Comparison of ENCODE assay signal across 25 cellular contexts in the genomic region with DNA sequence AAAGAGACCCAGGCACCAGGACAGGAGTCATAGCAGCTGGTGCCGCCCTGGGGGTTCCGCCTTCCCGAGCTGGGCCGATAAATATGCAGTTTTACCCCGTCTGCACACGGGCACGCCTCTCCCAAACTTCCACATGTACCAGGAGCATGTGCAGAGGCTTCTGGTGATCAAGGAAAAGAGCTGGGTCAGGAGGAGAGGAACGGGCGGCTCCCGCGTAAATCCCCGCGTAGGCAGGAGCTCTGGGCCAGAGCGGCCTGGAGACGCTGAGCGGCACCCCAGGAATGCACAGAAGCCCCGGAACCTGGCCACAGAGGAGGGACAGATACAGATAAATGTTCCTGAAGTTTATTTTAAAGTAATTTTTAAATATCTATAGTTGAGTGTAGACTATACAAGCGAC.
"Had no signal": no experiment of that assay in that cellular context is flagged by ENCODE, and none has a peak within 500 bp of the region (broad histone marks: within the 10 kb centered on the region; RNA-seq: fewer than 3 reads in every experiment).

No MANE protein-coding gene starts in this region.

- H3K4me1 Mint-ChIP-seq: activated CD4-positive, alpha-beta T cell treated with anti-CD3 and anti-CD28 coated beads, Interleukin-2, amount 10 ng/mL, durations not matched to agents 24 days and 14 days; stimulated activated effector memory CD8-positive, alpha-beta T cell treated with anti-CD3 and anti-CD28 coated beads, Interleukin-12 subunit alpha, Interleukin-12 subunit beta, amount 100 ng/mL, for 72 hours had no signal

- H3K27me3 Mint-ChIP-seq: activated CD4-positive, alpha-beta T cell treated with anti-CD3 and anti-CD28 coated beads, Interleukin-2, amount 10 ng/mL, durations not matched to agents 24 days and 14 days; natural killer cell treated with Interleukin-12 subunit alpha and Interleukin-12 subunit beta and Interleukin-15 and Interleukin-18, amount 100 ng/mL, for 72 hours; stimulated activated naive CD8-positive, alpha-beta T cell treated with anti-CD3 and anti-CD28 coated beads, Interleukin-15, amount 100 ng/mL, for 72 hours; T-helper 17 cell had no signal

- H3K4me3 Mint-ChIP-seq: activated CD4-positive, alpha-beta T cell treated with anti-CD3 and anti-CD28 coated beads, Interleukin-2, amount 10 ng/mL, durations not matched to agents 24 days and 14 days; activated CD8-positive, alpha-beta T cell treated with anti-CD3 and anti-CD28 coated beads, Interleukin-2, amount 10 ng/mL, durations not matched to agents 7 days and 5 days; natural killer cell treated with Interleukin-12 subunit alpha and Interleukin-12 subunit beta and Interleukin-15 and Interleukin-18, amount 100 ng/mL, for 72 hours; stimulated activated effector memory CD8-positive, alpha-beta T cell treated with anti-CD3 and anti-CD28 coated beads, Interleukin-12 subunit alpha, Interleukin-12 subunit beta, amount 100 ng/mL, for 72 hours; stimulated activated naive CD8-positive, alpha-beta T cell treated with anti-CD3 and anti-CD28 coated beads, Interleukin-15, amount 100 ng/mL, for 72 hours; T-helper 17 cell had no signal

- H3K27me3 ChIP-seq: adrenal gland, ascending aorta, brain microvascular endothelial cell, esophagus squamous epithelium, gastroesophageal sphincter, neutrophil, pancreas, suprapubic skin, tibial nerve, uterus had no signal

- H3K36me3 ChIP-seq: pancreas, uterus had no signal

- H3K9me3 Mint-ChIP-seq: activated CD4-positive, alpha-beta T cell treated with anti-CD3 and anti-CD28 coated beads, Interleukin-2, amount 10 ng/mL, durations not matched to agents 24 days and 14 days; activated naive CD4-positive, alpha-beta T cell treated with anti-CD3 and anti-CD28 coated beads, Interleukin-2, amount 50 U/mL, for 72 hours; natural killer cell treated with Interleukin-12 subunit alpha and Interleukin-12 subunit beta and Interleukin-15 and Interleukin-18, amount 100 ng/mL, for 72 hours; stimulated activated effector memory CD8-positive, alpha-beta T cell treated with anti-CD3 and anti-CD28 coated beads, Interleukin-12 subunit alpha, Interleukin-12 subunit beta, amount 100 ng/mL, for 72 hours; stimulated activated naive CD8-positive, alpha-beta T cell treated with anti-CD3 and anti-CD28 coated beads, Interleukin-15, amount 100 ng/mL, for 72 hours had no signal

- H3K4me3 ChIP-seq: adrenal gland, ascending aorta, esophagus squamous epithelium, gastroesophageal sphincter, pancreas, skin epidermis, suprapubic skin, tibial nerve, uterus had no signal

- H3K27ac ChIP-seq: adrenal gland, ascending aorta, brain microvascular endothelial cell, esophagus squamous epithelium, gastroesophageal sphincter, neutrophil, pancreas, skin epidermis, suprapubic skin, tibial nerve, uterus had no signal

- H3K4me1 ChIP-seq: adrenal gland, ascending aorta, esophagus squamous epithelium, gastroesophageal sphincter, pancreas, suprapubic skin, tibial nerve, uterus had no signal

- H3K9me3 ChIP-seq: adrenal gland, ascending aorta, esophagus squamous epithelium, gastroesophageal sphincter, neutrophil, pancreas, suprapubic skin, tibial nerve, uterus had no signal

- H3K27ac Mint-ChIP-seq: activated CD4-positive, alpha-beta T cell treated with anti-CD3 and anti-CD28 coated beads, Interleukin-2, amount 10 ng/mL, durations not matched to agents 24 days and 14 days; activated CD8-positive, alpha-beta T cell treated with anti-CD3 and anti-CD28 coated beads, Interleukin-2, amount 10 ng/mL, durations not matched to agents 7 days and 5 days; natural killer cell treated with Interleukin-12 subunit alpha and Interleukin-12 subunit beta and Interleukin-15 and Interleukin-18, amount 100 ng/mL, for 72 hours; stimulated activated effector memory CD8-positive, alpha-beta T cell treated with anti-CD3 and anti-CD28 coated beads, Interleukin-12 subunit alpha, Interleukin-12 subunit beta, amount 100 ng/mL, for 72 hours; stimulated activated naive CD8-positive, alpha-beta T cell treated with anti-CD3 and anti-CD28 coated beads, Interleukin-15, amount 100 ng/mL, for 72 hours; T-helper 17 cell had no signal

- ATAC-seq: activated CD4-positive, CD25-positive, alpha-beta regulatory T cell treated with anti-CD3 and anti-CD28 coated beads, Interleukin-2, amount 50 U/mL, for 24 hours; activated CD8-positive, alpha-beta T cell treated with anti-CD3 and anti-CD28 coated beads, Interleukin-2, amount 10 ng/mL, durations not matched to agents 7 days and 5 days; activated naive CD4-positive, alpha-beta T cell treated with anti-CD3 and anti-CD28 coated beads, Interleukin-2, amount 50 U/mL, for 72 hours; gastroesophageal sphincter; natural killer cell treated with Interleukin-12 subunit alpha and Interleukin-12 subunit beta and Interleukin-15 and Interleukin-18, amount 100 ng/mL, for 72 hours; pancreas; right cardiac atrium; stimulated activated effector memory CD8-positive, alpha-beta T cell treated with anti-CD3 and anti-CD28 coated beads, Interleukin-12 subunit alpha, Interleukin-12 subunit beta, amount 100 ng/mL, for 72 hours; stimulated activated naive CD8-positive, alpha-beta T cell treated with anti-CD3 and anti-CD28 coated beads, Interleukin-15, amount 100 ng/mL, for 72 hours; T-helper 17 cell had no signal

- DNase-seq: activated CD4-positive, alpha-beta T cell treated with anti-CD3 and anti-CD28 coated beads, Interleukin-2, amount 10 ng/mL, durations not matched to agents 24 days and 14 days; activated CD8-positive, alpha-beta T cell treated with anti-CD3 and anti-CD28 coated beads, Interleukin-2, amount 10 ng/mL, durations not matched to agents 7 days and 5 days; activated gamma-delta T cell treated with Interleukin-2 at 50 U/mL for 16 hours; brain microvascular endothelial cell; central memory CD4-positive, alpha-beta T cell; esophagus squamous epithelium; hypothalamus; pancreas; stimulated activated CD4-positive, alpha-beta T cell treated with anti-CD3 and anti-CD28 coated beads, Interleukin-2, amount 100 ng/mL, for 24 hours; stimulated activated naive CD8-positive, alpha-beta T cell treated with anti-CD3 and anti-CD28 coated beads, Interleukin-15, amount 100 ng/mL, for 72 hours; SW 1271; T-helper 17 cell had no signal
